1 cellular context compared by ENCODE assay signal in genomic region chrX:102934624-102935023, GRCh38.
TF ChIP-seq lines count a peak whose summit lies in the region.

No MANE protein-coding gene starts in this region.

TF ChIP-seq in IMR-90, 13 proteins besides CTCF, POLR2A, EP300 and RAD21 (continued from another document):
- TF ChIP-seq ELK1 (IDR thresholded peaks at IDR 0.05; ENCODE audit: borderline replicate concordance, low read depth, low read length), result no peak
